In the genomic region with DNA sequence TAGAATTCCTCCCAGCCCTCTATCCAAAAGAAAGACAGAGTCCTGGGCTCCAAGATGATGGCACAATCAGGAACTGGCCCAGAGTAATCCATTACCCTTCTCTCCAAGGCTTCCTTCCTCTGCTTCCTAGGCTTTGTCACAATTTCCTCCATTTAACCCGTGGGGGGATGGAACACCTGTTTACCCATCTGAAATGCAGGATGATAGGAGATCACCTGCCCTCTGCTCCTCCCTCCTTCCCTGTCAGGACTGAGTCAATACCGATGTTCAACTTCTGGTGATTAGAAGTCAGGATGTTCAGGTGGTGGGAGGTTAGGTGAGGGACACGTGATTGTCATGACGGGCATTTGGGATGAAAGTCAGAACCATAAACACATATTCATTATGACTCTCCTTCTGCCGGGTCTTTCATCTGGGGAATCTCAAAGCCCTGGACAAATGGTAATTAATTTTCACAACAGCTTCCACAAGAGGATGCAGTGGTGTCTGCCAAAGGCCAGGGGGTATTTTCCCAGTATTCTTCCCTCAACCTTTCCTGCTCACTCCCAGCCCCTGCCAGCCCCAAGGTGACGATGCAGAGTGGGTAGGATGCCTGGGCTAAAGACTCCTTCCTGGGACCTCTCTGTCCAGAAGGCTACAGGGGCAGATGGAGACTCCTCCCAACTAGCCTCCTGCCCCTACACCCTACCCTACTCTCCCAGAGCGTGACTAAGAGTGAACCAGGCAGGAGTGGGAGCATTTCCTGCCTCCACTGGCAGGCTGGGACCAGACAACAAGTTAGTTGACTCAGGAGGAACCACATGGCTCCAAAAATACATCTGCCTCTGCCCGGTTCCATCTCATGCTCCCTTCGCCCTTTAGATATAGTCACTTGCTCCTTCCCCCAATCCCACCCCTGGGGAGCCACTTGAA, we compare ENCODE assay signal across 13 cellular contexts. TPM values are rescaled to one million over a fixed set of nuclear protein-coding genes. Genes with fewer than 3 reads are reported as not detected.
DNase-seq lines count a peak whose midpoint lies in the region; ATAC-seq, FAIRE-seq and TF ChIP-seq lines count a peak whose summit lies in the region.
"Had no signal": no experiment of that assay in that cellular context is flagged by ENCODE, and none has a peak within 500 bp of the region (broad histone marks: within the 10 kb centered on the region; RNA-seq: fewer than 3 reads in every experiment).

No MANE protein-coding gene starts in this region.

- no peaks in the 10 kb centered on the region for H4K20me1 ChIP-seq in SK-N-SH (ENCODE audit: insufficient read depth)

- TF ChIP-seq RAD21 in A549 (conservative IDR thresholded peaks at IDR 0.05 in 1 of 2, IDR thresholded peaks at IDR 0.05 in 1 of 2) (no peak), SK-N-SH (IDR thresholded peaks at IDR 0.05; ENCODE audit: low read length) (no peak)

- no peaks in the 10 kb centered on the region for H3K36me3 ChIP-seq in SK-N-SH (replicated peaks in 1 of 2; ENCODE audit: control insufficient read depth in 1 of 2, insufficient read depth in 2 of 2, low read length in 1 of 2)
- no peaks in the 10 kb centered on the region for H3K36me3 ChIP-seq in colonic mucosa

- peak; percentile 9 to 13; a peak in 5 of 6 replicates for ATAC-seq in A549
- ATAC-seq: GM12878 had no signal

- H3K4me1 ChIP-seq in A549: peaks cover 83% of the 10 kb centered on the region
- H3K4me1 ChIP-seq in SK-N-SH (ENCODE audit: control insufficient read depth in 1 of 2, insufficient read depth in 2 of 2, low read depth in 1 of 2, low read length in 1 of 2): peaks cover 8 to 53% of the 10 kb centered on the region in 2 experiments; a peak in 3 of 4 replicates
- H3K4me1 ChIP-seq in colonic mucosa: no peaks in the 10 kb centered on the region

- H3K4me3 Mint-ChIP-seq in endothelial cell (ENCODE audit: unreplicated experiment): no peak overlapping the region

- 72% methylated on average over 9 of the region's 9 CpGs for whole genome bisulfite sequencing in A549 (ENCODE audit: missing lambda C conversion rate)
- 62% methylated on average over 9 of the region's 9 CpGs for WGBS in SK-N-SH (ENCODE audit: low lambda C conversion rate)

- no peak for TF ChIP-seq CTCF in A549 (IDR thresholded peaks at IDR 0.05)
- no peak for TF ChIP-seq CTCF in SK-N-SH (IDR thresholded peaks at IDR 0.05)
- no peak for TF ChIP-seq CTCF in fibroblast of mammary gland (conservative IDR thresholded peaks at IDR 0.05; ENCODE audit: control insufficient read depth, insufficient read depth, low read depth, low read length)
- TF ChIP-seq CTCF in endothelial cell (IDR thresholded peaks at IDR 0.05; ENCODE audit: unreplicated experiment): no peak
- no peak for TF ChIP-seq CTCF in colonic mucosa (IDR thresholded peaks at IDR 0.05)

- H3K36me3 Mint-ChIP-seq in endothelial cell (ENCODE audit: low read depth, unreplicated experiment): no peaks in the 10 kb centered on the region

- no peak for TF ChIP-seq EP300 in A549 (IDR thresholded peaks at IDR 0.05)
- TF ChIP-seq EP300 in SK-N-SH (IDR thresholded peaks at IDR 0.05; ENCODE audit: borderline replicate concordance in 1 of 2, low read depth in 1 of 2, low read length in 1 of 2): 0 out of 4 replicates have a peak, but pooled peaks of 1 of the 2 experiments have one; percentile 48

- H3K27ac ChIP-seq in A549 (peak overlapping the region; percentile 35 to 77; a peak in 5 of 6 replicates), SK-N-SH (ENCODE audit: low read depth in 2 of 2, low read length in 1 of 2) (peak overlapping the region in 1 of 2 experiments; percentile 72; a peak in 3 of 4 replicates), colonic mucosa (no peak overlapping the region)

- H3K9ac ChIP-seq in SK-N-SH (no peak overlapping the region), colonic mucosa (ENCODE audit: low read depth in 2 of 2, low read length in 2 of 2) (no peak overlapping the region)

- no peaks in the 10 kb centered on the region for H3K9me3 Mint-ChIP-seq in endothelial cell (ENCODE audit: unreplicated experiment)

- no peak overlapping the region for H3K27ac Mint-ChIP-seq in endothelial cell (ENCODE audit: unreplicated experiment)

- H3K4me2 ChIP-seq in A549 (peak overlapping the region; percentile 19; the same call in 1 of the 3 replicates), SK-N-SH (0 out of 2 replicates have a peak overlapping the region, but pooled peaks have one; percentile 21)

- POLR2A ChIA-PET in A549 (lab: Yijun Ruan, JAX) (no interaction called here), SK-N-SH (lab: Yijun Ruan, JAX) (no interaction called here)

- intact Hi-C loops in colonic mucosa (cut with DNase I): no loop called here

- peak overlapping the region; percentile 23; the same call in 1 of the 2 replicates for H2AFZ ChIP-seq in SK-N-SH (ENCODE audit: low read depth)

- peaks cover 34% of the 10 kb centered on the region for H3F3A ChIP-seq in SK-N-SH (replicated peaks; ENCODE audit: insufficient read depth)

- no peak for FAIRE-seq in A549 (lab: Jason Lieb, UNC)
- FAIRE-seq: GM12878 had no signal

- peak in 1 of 2 experiments; percentile 63 for DNase-seq in A549 (ENCODE audit: low read depth in 1 of 2, low spot score in 1 of 2)
- peak; percentile 81 for DNase-seq in EL
- DNase-seq in SK-N-SH: no peak
- peak; percentile 85 for DNase-seq in fibroblast of mammary gland (ENCODE audit: low read depth)
- no peak for DNase-seq in endothelial cell (ENCODE audit: low spot score)
- DNase-seq in NCI-H1436 (lab: John Stamatoyannopoulos, UW): no peak
- DNase-seq in inferior parietal cortex (ENCODE audit: extremely low spot score): no peak
- DNase-seq in colonic mucosa: no peak
- DNase-seq: COR-L47, NCI-H1105, occipital lobe, T-helper 2 cell had no signal

- H3K4me1 Mint-ChIP-seq in endothelial cell (ENCODE audit: unreplicated experiment): peaks cover 44% of the 10 kb centered on the region

- no peaks in the 10 kb centered on the region for H3K9me2 ChIP-seq in SK-N-SH

- no peak overlapping the region for H3K4me3 ChIP-seq in A549
- no peak overlapping the region for H3K4me3 ChIP-seq in SK-N-SH (ENCODE audit: low read depth in 2 of 2, low read length in 1 of 2)
- H3K4me3 ChIP-seq in fibroblast of mammary gland (ENCODE audit: control insufficient read depth, low read depth, low read length): no peak overlapping the region
- H3K4me3 ChIP-seq in colonic mucosa: no peak overlapping the region
- H3K4me3 ChIP-seq: GM12878 had no signal

- peaks cover 5% of the 10 kb centered on the region for H3K27me3 Mint-ChIP-seq in endothelial cell (ENCODE audit: unreplicated experiment)

- no peaks in the 10 kb centered on the region; the same call in 1 of the 2 replicates for H3K79me2 ChIP-seq in SK-N-SH (ENCODE audit: insufficient read depth)

- no peak for TF ChIP-seq POLR2A in A549 (IDR thresholded peaks at IDR 0.05; ENCODE audit: low read length)

- H3K27me3 ChIP-seq in SK-N-SH (ENCODE audit: insufficient read depth) (no peaks in the 10 kb centered on the region), colonic mucosa (peaks cover 5% of the 10 kb centered on the region)

- CTCF ChIA-PET in A549 (lab: Yijun Ruan, JAX) (no interaction called here), SK-N-SH (lab: Yijun Ruan, JAX) (no interaction called here)

- H3K9me3 ChIP-seq in A549 (no peaks in the 10 kb centered on the region), SK-N-SH (no peaks in the 10 kb centered on the region), colonic mucosa (no peaks in the 10 kb centered on the region)

TF ChIP-seq in A549, 52 proteins besides CTCF, POLR2A, EP300 and RAD21 (continues in another document):
- TF ChIP-seq HOXB5 (CRISPR knock-in tag; IDR thresholded peaks at IDR 0.05) (no peak), CEBPB (IDR thresholded peaks at IDR 0.05) (no peak)

TF ChIP-seq in SK-N-SH, 30 proteins besides CTCF, POLR2A, EP300 and RAD21 (continues in another document):
- TF ChIP-seq TEAD4 (IDR thresholded peaks at IDR 0.05; ENCODE audit: borderline replicate concordance, insufficient read depth) (no peak), CHD2 (IDR thresholded peaks at IDR 0.05; ENCODE audit: low read length, partially characterized antibody) (no peak), GABPA (IDR thresholded peaks at IDR 0.05; ENCODE audit: low read depth) (no peak), MEF2A (IDR thresholded peaks at IDR 0.05; ENCODE audit: borderline replicate concordance, low read depth) (no peak), GATA2 (CRISPR knock-in tag; IDR thresholded peaks at IDR 0.05) (no peak), TAF1 (IDR thresholded peaks at IDR 0.05; ENCODE audit: borderline replicate concordance, low read depth, low read length) (no peak), RCOR1 (IDR thresholded peaks at IDR 0.05; ENCODE audit: low read length) (no peak), RXRA (IDR thresholded peaks at IDR 0.05; ENCODE audit: borderline replicate concordance, low read depth) (no peak), NRF1 (IDR thresholded peaks at IDR 0.05; ENCODE audit: low read depth, low read length) (no peak), FOSL2 (IDR thresholded peaks at IDR 0.05; ENCODE audit: borderline replicate concordance, low read depth) (peak; percentile 48; the same call in 1 of the 2 replicates), FOXM1 (IDR thresholded peaks at IDR 0.05; ENCODE audit: low read depth) (no peak)
- TF ChIP-seq, protein P1, sequence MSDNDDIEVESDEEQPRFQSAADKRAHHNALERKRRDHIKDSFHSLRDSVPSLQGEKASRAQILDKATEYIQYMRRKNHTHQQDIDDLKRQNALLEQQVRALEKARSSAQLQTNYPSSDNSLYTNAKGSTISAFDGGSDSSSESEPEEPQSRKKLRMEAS (IDR thresholded peaks at IDR 0.05; ENCODE audit: low read depth): peak; percentile 78

RNA-seq across cellular contexts. Expression of a gene that starts 27.9 kb away (rescaled TPM):
- 152 and 171 TPM in 2 replicates for polyA plus RNA-seq in A549 (2011; rRNA removed)
- polyA plus RNA-seq in A549 (2012; cell fraction: cytosol; rRNA removed): 92.2 and 125 TPM in 2 replicates
- polyA plus RNA-seq in A549 (2012; cell fraction: nucleus; rRNA removed): 137 and 140 TPM in 2 replicates
- polyA plus RNA-seq in A549 (2017; fragmentation: RNase III; extraction: RNeasy Plus Mini Kit Qiagen cat#74134 plus additional on column Dnase treatment): 47.9 to 49.3 TPM (median 48.8 TPM) in 3 replicates
- polyA minus RNA-seq in A549 (2011; rRNA and poly(A)+ RNA removed): 652 and 758 TPM in 2 replicates
- 38.2 and 52.0 TPM in 2 replicates for polyA plus RNA-seq in SK-N-SH (2012; rRNA removed)
- polyA plus RNA-seq in SK-N-SH (2012; cell fraction: cytosol; rRNA removed): 32.6 and 37.1 TPM in 2 replicates
- 60.7 and 85.8 TPM in 2 replicates for polyA plus RNA-seq in SK-N-SH (2012; cell fraction: nucleus; rRNA removed)
- 46.0 TPM for total RNA-seq in endothelial cell (ENCODE audit: unreplicated experiment)
- total RNA-seq in colonic mucosa: 10 to 100 TPM in 1 of 2 donors, 1 to 10 TPM in 1; 6.2 to 22.0 TPM

RNA-seq across cellular contexts. Expression of a gene that starts 41.9 kb away (rescaled TPM):
- polyA plus RNA-seq in A549 (2011; rRNA removed) (39.2 and 59.5 TPM in 2 replicates), A549 (2017; fragmentation: RNase III; extraction: RNeasy Plus Mini Kit Qiagen cat#74134 plus additional on column Dnase treatment) (60.0 to 60.7 TPM (median 60.5 TPM) in 3 replicates), SK-N-SH (2012; rRNA removed) (8.0 and 10.1 TPM in 2 replicates)
- 11.2 and 14.2 TPM in 2 replicates for polyA plus RNA-seq in A549 (2012; cell fraction: cytosol; rRNA removed)
- polyA plus RNA-seq in A549 (2012; cell fraction: nucleus; rRNA removed): 6.6 and 9.9 TPM in 2 replicates
- polyA minus RNA-seq in A549 (2011; rRNA and poly(A)+ RNA removed): 9.1 and 10.0 TPM in 2 replicates
- polyA plus RNA-seq in SK-N-SH (2012; cell fraction: cytosol; rRNA removed): 13.8 and 19.8 TPM in 2 replicates
- 4.9 and 9.1 TPM in 2 replicates for polyA plus RNA-seq in SK-N-SH (2012; cell fraction: nucleus; rRNA removed)
- total RNA-seq in endothelial cell (ENCODE audit: unreplicated experiment) (36.2 TPM), colonic mucosa (10 to 100 TPM; 26.9 to 33.0 TPM)

Comparison
In these comparisons a context has a peak if more than half of its experiments do, and no peak if none do; other contexts are left out.
1. DNase-seq: peak in EL (single experiment) and fibroblast of mammary gland (single experiment); none in SK-N-SH (single experiment), endothelial cell (single experiment), NCI-H1436 (single experiment), inferior parietal cortex (single experiment) and colonic mucosa (single experiment).